Comparison of ENCODE assay signal across 1 cellular context in the genomic region with DNA sequence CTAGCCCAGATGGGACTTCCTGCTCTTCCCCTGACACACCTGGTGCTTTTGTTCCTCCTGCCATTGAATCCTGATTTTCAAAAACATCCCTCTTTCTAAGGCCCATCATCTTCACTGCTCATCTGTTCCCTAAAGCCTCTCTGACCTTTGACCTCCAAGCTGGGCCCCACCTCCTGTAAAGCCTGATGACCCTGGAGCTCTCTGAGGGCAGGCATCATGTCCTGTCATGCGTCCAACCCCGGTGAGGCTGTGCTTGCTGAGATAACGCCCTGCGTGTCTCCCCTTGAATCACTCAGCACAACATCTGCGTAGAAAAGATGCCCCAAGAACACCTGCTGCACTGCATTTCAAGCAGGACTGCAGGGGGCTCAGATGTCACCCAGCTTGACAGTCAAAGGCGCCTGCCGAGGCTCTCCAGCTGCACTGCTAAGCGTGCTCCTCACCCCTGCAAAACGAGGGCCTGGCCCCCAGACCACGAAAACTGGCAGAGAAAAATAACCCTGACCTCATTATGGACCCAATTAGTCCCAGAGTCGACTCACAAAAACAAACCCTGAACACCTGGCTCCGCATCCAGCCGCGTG.
TF ChIP-seq lines count a peak whose summit lies in the region.

No MANE protein-coding gene starts in this region.

TF ChIP-seq in IMR-90, 13 proteins besides CTCF, POLR2A, EP300 and RAD21 (continued from another document):
- TF ChIP-seq, protein P1, sequence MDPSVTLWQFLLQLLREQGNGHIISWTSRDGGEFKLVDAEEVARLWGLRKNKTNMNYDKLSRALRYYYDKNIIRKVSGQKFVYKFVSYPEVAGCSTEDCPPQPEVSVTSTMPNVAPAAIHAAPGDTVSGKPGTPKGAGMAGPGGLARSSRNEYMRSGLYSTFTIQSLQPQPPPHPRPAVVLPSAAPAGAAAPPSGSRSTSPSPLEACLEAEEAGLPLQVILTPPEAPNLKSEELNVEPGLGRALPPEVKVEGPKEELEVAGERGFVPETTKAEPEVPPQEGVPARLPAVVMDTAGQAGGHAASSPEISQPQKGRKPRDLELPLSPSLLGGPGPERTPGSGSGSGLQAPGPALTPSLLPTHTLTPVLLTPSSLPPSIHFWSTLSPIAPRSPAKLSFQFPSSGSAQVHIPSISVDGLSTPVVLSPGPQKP (IDR thresholded peaks at IDR 0.05; ENCODE audit: borderline replicate concordance, low read depth, low read length), result no peak
- no peak for TF ChIP-seq RFX5 (IDR thresholded peaks at IDR 0.05; ENCODE audit: low read depth, low read length)
- no peak for TF ChIP-seq MAZ (IDR thresholded peaks at IDR 0.05; ENCODE audit: borderline replicate concordance, low read depth, low read length)
- TF ChIP-seq CEBPB (IDR thresholded peaks at IDR 0.05; ENCODE audit: low read depth, low read length), result no peak
- TF ChIP-seq MXI1 (IDR thresholded peaks at IDR 0.05; ENCODE audit: borderline replicate concordance, low read depth, low read length), result no peak
- no peak for TF ChIP-seq NFE2L2 (IDR thresholded peaks at IDR 0.05; ENCODE audit: low read depth, low read length)
- TF ChIP-seq, protein P2, sequence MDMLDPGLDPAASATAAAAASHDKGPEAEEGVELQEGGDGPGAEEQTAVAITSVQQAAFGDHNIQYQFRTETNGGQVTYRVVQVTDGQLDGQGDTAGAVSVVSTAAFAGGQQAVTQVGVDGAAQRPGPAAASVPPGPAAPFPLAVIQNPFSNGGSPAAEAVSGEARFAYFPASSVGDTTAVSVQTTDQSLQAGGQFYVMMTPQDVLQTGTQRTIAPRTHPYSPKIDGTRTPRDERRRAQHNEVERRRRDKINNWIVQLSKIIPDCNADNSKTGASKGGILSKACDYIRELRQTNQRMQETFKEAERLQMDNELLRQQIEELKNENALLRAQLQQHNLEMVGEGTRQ (IDR thresholded peaks at IDR 0.05; ENCODE audit: low read depth, low read length), result no peak
- no peak for TF ChIP-seq CHD1 (IDR thresholded peaks at IDR 0.05; ENCODE audit: low read depth, low read length)
- no peak for TF ChIP-seq RCOR1 (IDR thresholded peaks at IDR 0.05; ENCODE audit: insufficient replicate concordance, low read length)
- TF ChIP-seq BHLHE40 (IDR thresholded peaks at IDR 0.05; ENCODE audit: low read depth, low read length), result no peak
- TF ChIP-seq SMC3 (IDR thresholded peaks at IDR 0.05; ENCODE audit: low read depth, low read length), result no peak
- TF ChIP-seq MAFK (IDR thresholded peaks at IDR 0.05; ENCODE audit: low read depth, low read length), result no peak
